23 cellular contexts compared by ENCODE assay signal in the genomic region with DNA sequence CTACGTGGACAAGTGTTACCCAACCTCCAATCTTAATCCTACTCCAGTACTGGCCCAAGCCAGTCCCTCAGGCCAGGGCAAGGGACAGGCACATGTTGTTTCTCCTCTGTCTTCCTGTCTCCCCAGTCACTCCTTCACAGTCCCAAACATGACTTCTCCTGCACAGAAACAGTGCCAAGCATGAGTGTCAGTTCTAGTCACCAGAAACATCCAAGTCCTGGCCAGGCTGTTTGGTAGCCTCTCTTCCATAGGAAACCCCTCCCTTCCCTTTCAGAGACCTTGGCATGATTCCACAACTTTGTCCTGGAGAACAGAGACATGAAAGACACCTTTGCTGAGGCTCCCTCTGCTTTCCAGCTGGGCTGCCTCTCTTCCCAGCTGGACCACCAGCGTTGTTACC. TPM values are rescaled to one million over a fixed set of nuclear protein-coding genes. Genes with fewer than 3 reads are reported as not detected.
DNase-seq lines count a peak whose midpoint lies in the region; ATAC-seq, FAIRE-seq and TF ChIP-seq lines count a peak whose summit lies in the region.
"Had no signal": no experiment of that assay in that cellular context is flagged by ENCODE, and none has a peak within 500 bp of the region (broad histone marks: within the 10 kb centered on the region; RNA-seq: fewer than 3 reads in every experiment).

No MANE protein-coding gene starts in this region.

- H3K79me1 ChIP-seq in H9 (ENCODE audit: insufficient read depth, low read depth, low read length, poor library complexity, severe bottlenecking): no peaks in the 10 kb centered on the region

- no peak overlapping the region for H2BK20ac ChIP-seq in H9 (ENCODE audit: low read depth, low read length, poor library complexity, severe bottlenecking)

- no peak overlapping the region for H3K56ac ChIP-seq in H9 (ENCODE audit: insufficient read length, low read depth, low read length)

- H3K27me3 ChIP-seq in lung (ENCODE audit: control insufficient read depth, insufficient read depth) (no peaks in the 10 kb centered on the region), uterus (no peaks in the 10 kb centered on the region), H9 (ENCODE audit: insufficient read depth, low read length) (no peaks in the 10 kb centered on the region)
- H3K27me3 ChIP-seq: left lung had no signal

- 67 to 75% methylated on average over 2 of the region's 2 CpGs for WGBS in lung, 2 donors
- no CpG with 5 or more reads among the region's 2 CpGs for WGBS in H9 (ENCODE audit: extremely low coverage, insufficient read length, low lambda C conversion rate)

- peak; percentile 22 for DNase-seq in activated CD8-positive, alpha-beta memory T cell treated with anti-CD3 and anti-CD28 coated beads, Interleukin-2, amount 50 U/mL, for 48 hours
- no peak for DNase-seq in activated CD8-positive, alpha-beta memory T cell treated with anti-CD3 and anti-CD28 coated beads for 24 hours
- DNase-seq in lung (ENCODE audit: low spot score) (no peak), uterus (no peak), kidney tubule cell (ENCODE audit: low spot score) (no peak), H9 (no peak)
- DNase-seq: activated CD4-positive, alpha-beta T cell treated with anti-CD3 and anti-CD28 coated beads for 36 hours; activated T-cell treated with anti-CD3 and anti-CD28 coated beads, Interleukin-2, amount 50 U/mL, for 72 hours; AML-193; aorta; CD8-positive, alpha-beta memory T cell; cerebellar nuclear complex; effector memory CD4-positive, alpha-beta T cell; GDM1; left lung; NCI-H1048; NCI-H187 treated with DMSO at 0.1 percent for 48 hours; NCI-H226; SIG-M5 had no signal

- H3K9me3 ChIP-seq in lung (ENCODE audit: control insufficient read depth in 2 of 2, insufficient read depth in 1 of 2, low read length in 1 of 2): no peaks in the 10 kb centered on the region
- H3K9me3 ChIP-seq in uterus: no peaks in the 10 kb centered on the region
- H3K9me3 ChIP-seq in H9 (ENCODE audit: control insufficient read depth, low read depth, low read length): no peaks in the 10 kb centered on the region
- H3K9me3 ChIP-seq: left lung had no signal

- no peak overlapping the region for H3K18ac ChIP-seq in H9 (ENCODE audit: insufficient read length, low read depth, low read length)

- H3K4me1 Mint-ChIP-seq in H9: no peaks in the 10 kb centered on the region
- H3K4me1 Mint-ChIP-seq: activated CD4-positive, alpha-beta T cell treated with anti-CD3 and anti-CD28 coated beads for 36 hours; activated naive CD4-positive, alpha-beta T cell treated with anti-CD3 and anti-CD28 coated beads, Interleukin-2, amount 50 U/mL, for 24 hours; CD8-positive, alpha-beta memory T cell had no signal

- no peak overlapping the region for H2AFZ ChIP-seq in H9 (ENCODE audit: low read length)

- no peak overlapping the region for H4K5ac ChIP-seq in H9 (ENCODE audit: insufficient read length, low read depth, low read length)

- peak; percentile 15 for FAIRE-seq in endometrium (lab: Jason Lieb, UNC)

- no peak overlapping the region for H2BK15ac ChIP-seq in H9 (ENCODE audit: low read depth, low read length)

- TF ChIP-seq POLR2A in uterus (IDR thresholded peaks at IDR 0.05): no peak

- H3K9me3 Mint-ChIP-seq in H9: no peaks in the 10 kb centered on the region
- H3K9me3 Mint-ChIP-seq: activated naive CD4-positive, alpha-beta T cell treated with anti-CD3 and anti-CD28 coated beads, Interleukin-2, amount 50 U/mL, for 24 hours; activated T-cell treated with anti-CD3 and anti-CD28 coated beads, Interleukin-2, amount 50 U/mL, for 72 hours; CD8-positive, alpha-beta memory T cell had no signal

- peaks cover 14 to 20% of the 10 kb centered on the region in 2 donors for H3K4me1 ChIP-seq in lung (ENCODE audit: control insufficient read depth in 2 of 2, insufficient read depth in 2 of 2, low read length in 2 of 2)
- H3K4me1 ChIP-seq in uterus: peaks cover 7 to 16% of the 10 kb centered on the region in 2 donors
- H3K4me1 ChIP-seq in H9 (ENCODE audit: insufficient read depth, low read length): no peaks in the 10 kb centered on the region

- H3K36me3 ChIP-seq in lung (ENCODE audit: control insufficient read depth in 2 of 2, insufficient read depth in 2 of 2, low read length in 2 of 2) (peaks cover 0 to 4% of the 10 kb centered on the region in 2 donors), uterus (no peaks in the 10 kb centered on the region)

- H2AK5ac ChIP-seq in H9 (ENCODE audit: insufficient read length, low read length): no peak overlapping the region

- no peaks in the 10 kb centered on the region for H3K23me2 ChIP-seq in H9 (ENCODE audit: insufficient read length, low read depth, low read length, poor library complexity, severe bottlenecking)

- no peak overlapping the region for H2BK12ac ChIP-seq in H9 (ENCODE audit: insufficient read length, low read depth, low read length)

- H3K14ac ChIP-seq in H9 (ENCODE audit: insufficient read depth, low read length): no peak overlapping the region

- H3K36me3 Mint-ChIP-seq in H9 (ENCODE audit: insufficient read depth in 1 of 3, low read depth in 3 of 3): peaks cover 13 to 18% (median 18%) of the 10 kb centered on the region in 3 experiments; a peak in 6 of 7 replicates
- H3K36me3 Mint-ChIP-seq: activated naive CD4-positive, alpha-beta T cell treated with anti-CD3 and anti-CD28 coated beads, Interleukin-2, amount 50 U/mL, for 24 hours had no signal

- no peak overlapping the region for H3K4ac ChIP-seq in H9 (ENCODE audit: low read depth, low read length)

- H3K79me2 ChIP-seq in H9 (ENCODE audit: insufficient read depth, low read length): no peaks in the 10 kb centered on the region

- H3K27ac ChIP-seq in lung (ENCODE audit: low read depth in 1 of 2, low read length in 1 of 2): peak overlapping the region; percentile 21 to 61
- H3K27ac ChIP-seq in uterus: peak overlapping the region; percentile 7 to 47
- no peak overlapping the region for H3K27ac ChIP-seq in H9 (ENCODE audit: insufficient read length, low read depth, low read length)

- no peak overlapping the region for H2BK5ac ChIP-seq in H9 (ENCODE audit: insufficient read length, low read length)

- ATAC-seq in lung (ENCODE audit: insufficient read depth, low FRiP score): no peak
- ATAC-seq in HG03457 (IDR thresholded peaks at IDR 0.05; ENCODE audit: unreplicated experiment): no peak
- ATAC-seq: activated CD4-positive, alpha-beta T cell treated with anti-CD3 and anti-CD28 coated beads for 36 hours; activated T-cell treated with anti-CD3 and anti-CD28 coated beads, Interleukin-2, amount 50 U/mL, for 72 hours; left lung had no signal

- no peak overlapping the region for H3T11ph ChIP-seq in H9 (ENCODE audit: low read length)

- H4K91ac ChIP-seq in H9 (ENCODE audit: insufficient read length, low read depth, low read length): no peak overlapping the region

- no peak overlapping the region for H3K4me3 ChIP-seq in lung
- no peak overlapping the region for H3K4me3 ChIP-seq in uterus
- H3K4me3 ChIP-seq: left lung had no signal

- H3K23ac ChIP-seq in H9 (ENCODE audit: insufficient read length, low read depth, low read length): no peak overlapping the region

- H3K27ac Mint-ChIP-seq in H9: peak overlapping the region in 1 of 3 experiments; percentile 16; a peak in 4 of 7 replicates
- H3K27ac Mint-ChIP-seq: activated CD4-positive, alpha-beta T cell treated with anti-CD3 and anti-CD28 coated beads for 36 hours; activated naive CD4-positive, alpha-beta T cell treated with anti-CD3 and anti-CD28 coated beads, Interleukin-2, amount 50 U/mL, for 24 hours; activated T-cell treated with anti-CD3 and anti-CD28 coated beads, Interleukin-2, amount 50 U/mL, for 72 hours; CD8-positive, alpha-beta memory T cell; progenitor cell of endocrine pancreas had no signal

- no peak overlapping the region for H4K8ac ChIP-seq in H9 (replicated peaks; ENCODE audit: insufficient read length, low read depth, low read length)

- no peak overlapping the region for H3K9ac ChIP-seq in H9 (ENCODE audit: extremely low read depth, insufficient read length, low read length)

- no peak overlapping the region for H3K4me3 Mint-ChIP-seq in H9
- H3K4me3 Mint-ChIP-seq: activated CD4-positive, alpha-beta T cell treated with anti-CD3 and anti-CD28 coated beads for 36 hours; activated naive CD4-positive, alpha-beta T cell treated with anti-CD3 and anti-CD28 coated beads, Interleukin-2, amount 50 U/mL, for 24 hours; activated T-cell treated with anti-CD3 and anti-CD28 coated beads, Interleukin-2, amount 50 U/mL, for 72 hours; CD8-positive, alpha-beta memory T cell had no signal

- no peaks in the 10 kb centered on the region for H4K20me1 ChIP-seq in H9 (ENCODE audit: control insufficient read depth, insufficient read depth, insufficient read length)

- H3K27me3 Mint-ChIP-seq in H9 (ENCODE audit: low read depth): no peaks in the 10 kb centered on the region; the same call in 1 of the 2 replicates
- H3K27me3 Mint-ChIP-seq: activated naive CD4-positive, alpha-beta T cell treated with anti-CD3 and anti-CD28 coated beads, Interleukin-2, amount 50 U/mL, for 24 hours; progenitor cell of endocrine pancreas had no signal

- H2BK120ac ChIP-seq in H9 (ENCODE audit: low read depth, low read length, poor library complexity, severe bottlenecking): no peak overlapping the region

- TF ChIP-seq CTCF in lung (IDR thresholded peaks at IDR 0.05; ENCODE audit: control extremely low read depth, extremely low read depth): no peak
- no peak for TF ChIP-seq CTCF in uterus (IDR thresholded peaks at IDR 0.05)
- TF ChIP-seq CTCF in H9 (conservative IDR thresholded peaks at IDR 0.05): no peak

- H3K4me2 ChIP-seq in H9 (ENCODE audit: insufficient read depth, insufficient read length, low read length): no peak overlapping the region

- intact Hi-C loops in uterus (cut with DNase I; ENCODE audit: low total_unique reads): no loop called here

RNA-seq across cellular contexts. Expression of gene SLC2A8, which starts 56.2 kb away (rescaled TPM):
- total RNA-seq in lung (10 to 100 TPM in 1 of 2 donors, 1 to 10 TPM in 1; 8.9 to 18.8 TPM), uterus (10 to 100 TPM in 2 of 4 donors, 1 to 10 TPM in 2; 1.8 to 45.1 (median 10.5) TPM), H9 (2021) (38.3 and 38.4 TPM in 2 replicates)
- polyA plus RNA-seq in lung: 10 to 100 TPM; 14.7 to 17.9 TPM
